In genomic region chr16:55221836-55222235, GRCh38 we compare ENCODE assay signal across 28 cellular contexts.
"Had no signal": no experiment of that assay in that cellular context is flagged by ENCODE, and none has a peak within 500 bp of the region (broad histone marks: within the 10 kb centered on the region; RNA-seq: fewer than 3 reads in every experiment).

No MANE protein-coding gene starts in this region.

- H3K27ac Mint-ChIP-seq: stimulated activated effector memory CD8-positive, alpha-beta T cell treated with anti-CD3 and anti-CD28 coated beads, Interleukin-12 subunit alpha, Interleukin-12 subunit beta, amount 100 ng/mL, for 72 hours; stimulated activated memory B cell treated with anti-CD40 and anti-IgM and Interleukin-4, amounts not matched to agents 10 μg/mL and 1 μg/mL and 100 μg/mL, for 72 hours; stimulated activated naive B cell treated with anti-CD40 and anti-IgM and Interleukin-4, amounts not matched to agents 10 μg/mL and 1 μg/mL and 100 μg/mL, for 72 hours; stimulated activated naive CD8-positive, alpha-beta T cell treated with anti-CD3 and anti-CD28 coated beads, Interleukin-15, amount 100 ng/mL, for 72 hours; stimulated activated naive CD8-positive, alpha-beta T cell treated with anti-CD3 and anti-CD28 coated beads, Interleukin-15, Interleukin-2, amounts not matched to agents 100 ng/mL and 50 ng/mL, for 24 hours; type B pancreatic cell had no signal

- H3K36me3 ChIP-seq: stomach, suprapubic skin, thoracic aorta, thyroid gland, tibial artery, transverse colon, upper lobe of left lung, upper lobe of right lung, uterus, vagina had no signal

- H3K27me3 ChIP-seq: suprapubic skin, testis, thyroid gland, transverse colon, upper lobe of left lung, upper lobe of right lung, uterus, vagina had no signal

- H3K4me3 ChIP-seq: stomach, suprapubic skin, testis, thoracic aorta, thyroid gland, tibial artery, transverse colon, upper lobe of left lung, upper lobe of right lung, uterus, vagina had no signal

- H3K27me3 Mint-ChIP-seq: stimulated activated memory B cell treated with anti-CD40 and anti-IgM and Interleukin-4, amounts not matched to agents 10 μg/mL and 1 μg/mL and 100 μg/mL, for 72 hours; stimulated activated naive CD8-positive, alpha-beta T cell treated with anti-CD3 and anti-CD28 coated beads, Interleukin-15, Interleukin-2, amounts not matched to agents 100 ng/mL and 50 ng/mL, for 24 hours had no signal

- H3K27ac ChIP-seq: stomach, suprapubic skin, testis, thoracic aorta, thyroid gland, tibial artery, transverse colon, upper lobe of left lung, upper lobe of right lung, uterus, vagina had no signal

- H3K4me1 ChIP-seq: stomach, suprapubic skin, testis, thyroid gland, tibial artery, transverse colon, upper lobe of left lung, upper lobe of right lung, uterus, vagina had no signal

- FAIRE-seq: urothelium cell line had no signal

- H3K36me3 Mint-ChIP-seq: stimulated activated effector memory CD8-positive, alpha-beta T cell treated with anti-CD3 and anti-CD28 coated beads, Interleukin-12 subunit alpha, Interleukin-12 subunit beta, amount 100 ng/mL, for 72 hours; stimulated activated memory B cell treated with anti-CD40 and anti-IgM and Interleukin-4, amounts not matched to agents 10 μg/mL and 1 μg/mL and 100 μg/mL, for 72 hours; stimulated activated naive B cell treated with anti-CD40 and anti-IgM and Interleukin-4, amounts not matched to agents 10 μg/mL and 1 μg/mL and 100 μg/mL, for 72 hours; type B pancreatic cell had no signal

- H3K4me3 Mint-ChIP-seq: stimulated activated effector memory CD8-positive, alpha-beta T cell treated with anti-CD3 and anti-CD28 coated beads, Interleukin-12 subunit alpha, Interleukin-12 subunit beta, amount 100 ng/mL, for 72 hours; stimulated activated memory B cell treated with anti-CD40 and anti-IgM and Interleukin-4, amounts not matched to agents 10 μg/mL and 1 μg/mL and 100 μg/mL, for 72 hours; stimulated activated naive B cell treated with anti-CD40 and anti-IgM and Interleukin-4, amounts not matched to agents 10 μg/mL and 1 μg/mL and 100 μg/mL, for 72 hours; stimulated activated naive CD8-positive, alpha-beta T cell treated with anti-CD3 and anti-CD28 coated beads, Interleukin-15, amount 100 ng/mL, for 72 hours; stimulated activated naive CD8-positive, alpha-beta T cell treated with anti-CD3 and anti-CD28 coated beads, Interleukin-15, Interleukin-2, amounts not matched to agents 100 ng/mL and 50 ng/mL, for 24 hours; type B pancreatic cell had no signal

- ATAC-seq: stimulated activated effector memory CD8-positive, alpha-beta T cell treated with anti-CD3 and anti-CD28 coated beads, Interleukin-12 subunit alpha, Interleukin-12 subunit beta, amount 100 ng/mL, for 72 hours; stimulated activated memory B cell treated with anti-CD40 and anti-IgM and Interleukin-4, amounts not matched to agents 10 μg/mL and 1 μg/mL and 100 μg/mL, for 72 hours; stimulated activated naive B cell treated with anti-CD40 and anti-IgM and Interleukin-4, amounts not matched to agents 10 μg/mL and 1 μg/mL and 100 μg/mL, for 72 hours; stimulated activated naive CD8-positive, alpha-beta T cell treated with anti-CD3 and anti-CD28 coated beads, Interleukin-15, amount 100 ng/mL, for 72 hours; stimulated activated naive CD8-positive, alpha-beta T cell treated with anti-CD3 and anti-CD28 coated beads, Interleukin-15, Interleukin-2, amounts not matched to agents 100 U/mL and 50 U/mL, for 24 hours; upper lobe of right lung had no signal

- DNase-seq: stimulated activated CD4-positive, alpha-beta T cell treated with anti-CD3 and anti-CD28 coated beads, Interleukin-2, amount 100 ng/mL, for 24 hours; stimulated activated CD4-positive, alpha-beta T cell treated with anti-CD3 and anti-CD28 coated beads, Interleukin-2, amount 100 ng/mL, for 48 hours; stimulated activated CD4-positive, alpha-beta T cell treated with anti-CD3 and anti-CD28 coated beads, Interleukin-4, amount 100 ng/mL, for 24 hours; stimulated activated CD4-positive, alpha-beta T cell treated with anti-CD3 and anti-CD28 coated beads, Interleukin-4, amount 100 ng/mL, for 4 hours; stimulated activated CD8-positive, alpha-beta memory T cell treated with anti-CD3 and anti-CD28 coated beads, Interleukin-4, amount 100 ng/mL, for 48 hours; stimulated activated naive B cell treated with anti-CD40 and anti-IgM and Interleukin-4, amounts not matched to agents 10 μg/mL and 1 μg/mL and 100 μg/mL, for 72 hours; stimulated activated naive CD4-positive, alpha-beta T cell; stimulated activated naive CD4-positive, alpha-beta T cell treated with Interleukin-2 at 50 U/mL for 16 hours; stimulated activated naive CD8-positive, alpha-beta T cell treated with anti-CD3 and anti-CD28 coated beads, Interleukin-15, amount 100 ng/mL, for 72 hours; stimulated activated naive CD8-positive, alpha-beta T cell treated with anti-CD3 and anti-CD28 coated beads, Interleukin-15, Interleukin-2, amounts not matched to agents 100 U/mL and 50 U/mL, for 24 hours; stomach; substantia nigra; testis; thyroid gland; tibial artery; transverse colon; trophoblast cell; upper lobe of left lung; upper lobe of right lung; uterus had no signal

- H3K9me3 ChIP-seq: suprapubic skin, testis, thyroid gland, transverse colon, uterus had no signal

- H3K4me1 Mint-ChIP-seq: stimulated activated effector memory CD8-positive, alpha-beta T cell treated with anti-CD3 and anti-CD28 coated beads, Interleukin-12 subunit alpha, Interleukin-12 subunit beta, amount 100 ng/mL, for 72 hours; stimulated activated memory B cell treated with anti-CD40 and anti-IgM and Interleukin-4, amounts not matched to agents 10 μg/mL and 1 μg/mL and 100 μg/mL, for 72 hours; stimulated activated naive B cell treated with anti-CD40 and anti-IgM and Interleukin-4, amounts not matched to agents 10 μg/mL and 1 μg/mL and 100 μg/mL, for 72 hours; stimulated activated naive CD8-positive, alpha-beta T cell treated with anti-CD3 and anti-CD28 coated beads, Interleukin-15, amount 100 ng/mL, for 72 hours had no signal
